Comparison of ENCODE assay signal across 11 cellular contexts in genomic region chr1:68051475-68051874, GRCh38. TPM values are rescaled to one million over a fixed set of nuclear protein-coding genes. Genes with fewer than 3 reads are reported as not detected.
A peak's percentile ranks its signal among the peaks of the same experiment; 100 is the strongest.
DNase-seq lines count a peak whose midpoint lies in the region; ATAC-seq and TF ChIP-seq lines count a peak whose summit lies in the region.
"Had no signal": no experiment of that assay in that cellular context is flagged by ENCODE, and none has a peak within 500 bp of the region (broad histone marks: within the 10 kb centered on the region; RNA-seq: fewer than 3 reads in every experiment).

No MANE protein-coding gene starts in this region.

- H3K9ac ChIP-seq in mammary epithelial cell (ENCODE audit: insufficient read depth, low read length) (peak overlapping the region; percentile 36), iPS-15b (ENCODE audit: low read depth, low read length) (no peak overlapping the region)

- H3K9me3 ChIP-seq in mammary epithelial cell (replicated peaks; ENCODE audit: insufficient read depth, low read length) (no peaks in the 10 kb centered on the region), iPS-15b (ENCODE audit: control insufficient read depth, insufficient read depth, low read length) (no peaks in the 10 kb centered on the region)

- H3K4me1 ChIP-seq in mammary epithelial cell (ENCODE audit: insufficient read depth, low read length): peaks cover 11% of the 10 kb centered on the region
- no peaks in the 10 kb centered on the region for H3K4me1 ChIP-seq in iPS-15b (ENCODE audit: control insufficient read depth, insufficient read depth, low read length)

- H3K36me3 ChIP-seq in mammary epithelial cell (ENCODE audit: insufficient read depth, low read length) (no peaks in the 10 kb centered on the region), iPS-15b (ENCODE audit: control insufficient read depth, insufficient read depth, low read length) (no peaks in the 10 kb centered on the region)

- peak overlapping the region; percentile 95 for H3K4me2 ChIP-seq in mammary epithelial cell (ENCODE audit: insufficient read depth, low read depth, low read length)

- TF ChIP-seq POLR2A in erythroblast (IDR thresholded peaks at IDR 0.05; ENCODE audit: low read length): no peak

- TF ChIP-seq CTCF in mammary epithelial cell (conservative IDR thresholded peaks at IDR 0.05 in 1 of 2, IDR thresholded peaks at IDR 0.05 in 1 of 2; ENCODE audit: extremely low read depth in 1 of 2, insufficient read depth in 1 of 2, low read depth in 1 of 2, low read length in 2 of 2): peak; percentile 74 to 75

- H4K20me1 ChIP-seq in mammary epithelial cell (ENCODE audit: insufficient read depth, low read length): no peaks in the 10 kb centered on the region

- in situ Hi-C loops in mammary epithelial cell (cut with MboI; ENCODE audit: low sequenced_read_pairs in 2 of 2): no loop called here

- H2AFZ ChIP-seq in mammary epithelial cell (ENCODE audit: low read depth, low read length): peak overlapping the region; percentile 86

- no TSS peak for BruUV-seq in mammary epithelial cell (replicated peaks; lab: Mats Ljungman, UMichigan)

- intact Hi-C loops in mammary epithelial cell (cut with micrococcal nuclease): loop anchor here (1.0 to 2.0 kb wide), 2 partner anchors 198 to 517 kb away; no protein-coding TSS in a partner anchor

- H3K79me2 ChIP-seq in mammary epithelial cell (ENCODE audit: insufficient read depth, low read length): no peaks in the 10 kb centered on the region

- no peak for ATAC-seq in GM18868 (IDR thresholded peaks at IDR 0.05; ENCODE audit: unreplicated experiment)
- no peak for ATAC-seq in HG03196 (IDR thresholded peaks at IDR 0.05; ENCODE audit: unreplicated experiment)
- ATAC-seq: activated T-cell treated with anti-CD3 and anti-CD28 coated beads, Interleukin-2, amount 50 U/mL, for 72 hours; GM12878 had no signal

- no peak overlapping the region for H3K27ac ChIP-seq in mammary epithelial cell (ENCODE audit: insufficient read depth, low read depth, low read length)

- H3K27me3 ChIP-seq in mammary epithelial cell (ENCODE audit: insufficient read depth, low read length): no peaks in the 10 kb centered on the region
- peaks cover 20% of the 10 kb centered on the region for H3K27me3 ChIP-seq in iPS-15b (ENCODE audit: control insufficient read depth, insufficient read depth, low read length)

- H3K4me3 ChIP-seq in mammary epithelial cell (replicated peaks in 1 of 3; ENCODE audit: insufficient read depth in 1 of 3, low read depth in 2 of 3, low read length in 3 of 3) (peak overlapping the region; percentile 55 to 63 (median 57)), iPS-15b (ENCODE audit: low read depth, low read length) (peak overlapping the region; percentile 32), skeletal muscle cell (ENCODE audit: low read depth, low read length) (peak overlapping the region; percentile 42)
- H3K4me3 ChIP-seq: GM12878 had no signal

- 2% methylated on average over 26 of the region's 28 CpGs for WGBS in mammary epithelial cell (ENCODE audit: low coverage, missing lambda C conversion rate)

- peak; percentile 32 for DNase-seq in GOT3 (lab: John Stamatoyannopoulos, UW)
- peak; percentile 67 for DNase-seq in mammary epithelial cell
- peak; percentile 13 for DNase-seq in skeletal muscle cell (ENCODE audit: low read depth)
- DNase-seq in erythroblast (lab: John Stamatoyannopoulos, UW): no peak
- DNase-seq in stimulated activated CD4-positive, alpha-beta T cell treated with anti-CD3 and anti-CD28 coated beads, Interleukin-4, amount 100 ng/mL, for 24 hours: no peak
- DNase-seq: Karpas-422 had no signal

- dilution Hi-C loops in mammary epithelial cell (cut with HindIII; ENCODE audit: low sequenced_read_pairs): no loop called here

- CTCF ChIA-PET in mammary epithelial cell (lab: Charles Lee; ENCODE audit: low non-redundant PET): interaction anchor here (0.6 kb wide), 1 partner anchor 205 kb away, joined by 9 read pairs; no protein-coding TSS in a partner anchor

RNA-seq across cellular contexts. Expression of gene DIRAS3, which starts 1.0 kb away (rescaled TPM):
- under 1 TPM in 1 of 2 donors, not detected in 1; 0.33 TPM for total RNA-seq in mammary epithelial cell
- 1.6 TPM for polyA plus RNA-seq in mammary epithelial cell
- polyA minus RNA-seq in mammary epithelial cell: 1.4 TPM
- total RNA-seq: GM12878 had no signal
- polyA plus RNA-seq: GM12878 had no signal

Comparison
In these comparisons a context has a peak if more than half of its experiments do, and no peak if none do; other contexts are left out.
1. DNase-seq: peak in GOT3 (single experiment), mammary epithelial cell (single experiment) and skeletal muscle cell (single experiment); none in erythroblast (0 of 2) and stimulated activated CD4-positive, alpha-beta T cell treated with anti-CD3 and anti-CD28 coated beads, Interleukin-4, amount 100 ng/mL, for 24 hours (single experiment).
2. Peak in every context shown above with its lines, with median percentiles within 50 percentile points of each other: H3K4me3 ChIP-seq.